In genomic region chr15:100658895-100659294, GRCh38 we compare ENCODE assay signal across 23 cellular contexts.
"Had no signal": no experiment of that assay in that cellular context is flagged by ENCODE, and none has a peak within 500 bp of the region (broad histone marks: within the 10 kb centered on the region; RNA-seq: fewer than 3 reads in every experiment).

No MANE protein-coding gene starts in this region.

- H3K4me1 Mint-ChIP-seq: immature natural killer cell had no signal

- H3K27ac ChIP-seq: coronary artery, dorsolateral prefrontal cortex, epithelial cell of prostate, esophagus squamous epithelium, foreskin keratinocyte, gastroesophageal sphincter, heart left ventricle, hepatocyte, lower lobe of right lung had no signal

- H3K4me2 ChIP-seq: hepatocyte had no signal

- H3K4me1 ChIP-seq: esophagus squamous epithelium, foreskin keratinocyte had no signal

- H3K9me3 Mint-ChIP-seq: immature natural killer cell, mesothelial cell of epicardium had no signal

- H2AFZ ChIP-seq: hepatocyte had no signal

- H3K36me3 Mint-ChIP-seq: immature natural killer cell, mesothelial cell of epicardium had no signal

- H3K36me3 ChIP-seq: esophagus squamous epithelium, gastroesophageal sphincter, heart left ventricle, lower lobe of right lung had no signal

- H3K27ac Mint-ChIP-seq: immature natural killer cell, mesothelial cell of epicardium had no signal

- DNase-seq: dermis blood vessel endothelial cell; dorsolateral prefrontal cortex; effector CD4-positive, alpha-beta T cell; effector memory CD4-positive, alpha-beta T cell; erythroblast; esophagus squamous epithelium; foreskin keratinocyte; heart left ventricle; hypothalamus; immature natural killer cell; islet precursor cell; kidney; kidney glomerular epithelial cell; left colon; left ventricle myocardium superior; lower lobe of right lung; mesenchymal stem cell; mucosa of descending colon had no signal

- H3K4me3 Mint-ChIP-seq: immature natural killer cell, mesothelial cell of epicardium had no signal

- H3K27me3 ChIP-seq: dorsolateral prefrontal cortex, esophagus squamous epithelium, foreskin keratinocyte, gastroesophageal sphincter, heart left ventricle, hepatocyte had no signal

- H3K4me3 ChIP-seq: coronary artery, dorsolateral prefrontal cortex, esophagus squamous epithelium, gastroesophageal sphincter, heart left ventricle, hepatocyte, lower lobe of right lung, mucosa of descending colon had no signal

- H3K9me3 ChIP-seq: esophagus squamous epithelium, gastroesophageal sphincter, heart left ventricle, lower lobe of right lung, mucosa of descending colon had no signal
